ENCODE assay signal across 9 cellular contexts in the genomic region with DNA sequence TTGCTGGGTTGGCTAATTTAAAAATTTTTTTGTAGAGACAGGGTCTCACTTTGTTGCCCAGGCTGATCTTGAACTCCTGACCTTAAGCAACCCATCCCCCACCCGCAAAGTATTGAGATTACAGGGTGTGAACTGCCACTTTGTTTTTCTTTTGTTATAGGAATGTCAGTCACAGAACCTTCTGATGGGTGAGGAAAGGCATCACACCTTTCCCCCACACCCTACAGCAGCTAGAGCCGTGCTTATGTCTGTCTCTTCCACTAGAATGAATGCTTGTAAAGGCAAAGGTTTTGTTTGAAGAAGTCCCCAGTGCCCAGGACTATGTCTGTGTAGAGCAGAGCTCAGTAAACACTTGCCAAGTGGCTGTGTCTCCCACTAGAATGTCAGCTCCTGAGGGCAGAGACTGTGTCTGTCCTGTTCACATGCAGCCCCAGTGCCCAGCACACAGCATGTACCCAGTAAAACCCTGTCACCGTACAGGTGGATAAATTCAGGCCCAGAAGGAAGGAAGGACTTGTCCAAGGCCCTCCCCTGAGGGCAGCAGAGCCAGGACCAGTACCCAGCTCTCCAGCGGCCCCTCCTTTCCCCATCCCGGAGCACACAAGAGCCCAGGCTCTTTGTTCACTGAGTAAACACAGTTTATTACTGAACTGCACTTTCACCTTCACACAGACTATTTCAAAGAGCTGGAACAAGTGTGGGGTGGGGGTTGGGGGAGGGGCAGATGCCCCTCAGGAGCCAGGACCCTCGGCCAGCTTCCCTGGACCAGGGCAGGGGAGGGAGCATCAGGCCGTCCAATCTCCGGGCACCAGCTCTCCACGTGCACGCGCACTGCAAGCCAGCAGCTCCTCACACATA. TPM values are rescaled to one million over a fixed set of nuclear protein-coding genes. Genes with fewer than 3 reads are reported as not detected.
DNase-seq lines count a peak whose midpoint lies in the region; ATAC-seq, FAIRE-seq and TF ChIP-seq lines count a peak whose summit lies in the region.
"Had no signal": no experiment of that assay in that cellular context is flagged by ENCODE, and none has a peak within 500 bp of the region (broad histone marks: within the 10 kb centered on the region; RNA-seq: fewer than 3 reads in every experiment).

No MANE protein-coding gene starts in this region.

- TF ChIP-seq CTCF in endothelial cell of umbilical vein (IDR thresholded peaks at IDR 0.05; ENCODE audit: extremely low read depth in 1 of 2, insufficient read depth in 1 of 2, low read depth in 1 of 2, low read length in 2 of 2) (no peak), psoas muscle (IDR thresholded peaks at IDR 0.05) (no peak)

- no peaks in the 10 kb centered on the region for H4K20me1 ChIP-seq in endothelial cell of umbilical vein (replicated peaks; ENCODE audit: control insufficient read depth, extremely low read depth, insufficient read depth, low read length)

- TF ChIP-seq POLR2A in endothelial cell of umbilical vein (IDR thresholded peaks at IDR 0.05; ENCODE audit: low read depth, low read length): no peak

- POLR2A ChIA-PET in endothelial cell of umbilical vein (lab: Charles Lee): interaction anchor here (0.5 to 0.8 kb wide), 4 partner anchors 9 to 55 kb away, joined by 3 read pairs; no protein-coding TSS in a partner anchor

- no peak overlapping the region for H3K4me3 ChIP-seq in endothelial cell of umbilical vein (replicated peaks in 1 of 3; ENCODE audit: insufficient read depth in 1 of 3, low read depth in 1 of 3, low read length in 3 of 3)
- no peak overlapping the region for H3K4me3 ChIP-seq in psoas muscle

- DNase-seq in G401 (ENCODE audit: low spot score) (peak; percentile 74), NCI-H510A (lab: John Stamatoyannopoulos, UW) (peak; percentile 71), endothelial cell of umbilical vein (ENCODE audit: low read depth, low spot score) (no peak), psoas muscle (no peak), ecto neural progenitor cell (ENCODE audit: low spot score) (no peak)

- intact Hi-C loops in endothelial cell of umbilical vein (cut with micrococcal nuclease) (no loop called here), psoas muscle (cut with DNase I) (loop anchor here in 1 of 2 donors (10.0 kb wide), 1 partner anchor 161 kb away; no protein-coding TSS in a partner anchor)

- BruUV-seq in endothelial cell of umbilical vein (replicated peaks; lab: Mats Ljungman, UMichigan): no TSS peak

- in situ Hi-C loops in G401 (cut with HindIII; ENCODE audit: low sequenced_read_pairs): no loop called here

- dilution Hi-C loops in endothelial cell of umbilical vein (cut with MboI; ENCODE audit: extremely low pct_ligation_motif_present, low sequenced_read_pairs): no loop called here

- peaks cover 17% of the 10 kb centered on the region for H3K79me2 ChIP-seq in endothelial cell of umbilical vein (ENCODE audit: control insufficient read depth, insufficient read depth, low read length)

- H3K36me3 ChIP-seq in endothelial cell of umbilical vein (ENCODE audit: control insufficient read depth in 2 of 2, extremely low read depth in 1 of 2, insufficient read depth in 2 of 2, low read length in 2 of 2) (peaks cover 4 to 22% of the 10 kb centered on the region in 2 experiments), psoas muscle (ENCODE audit: insufficient read depth in 1 of 2, low read depth in 1 of 2) (peaks cover 7 to 29% of the 10 kb centered on the region in 2 donors)

- H3K27ac ChIP-seq in endothelial cell of umbilical vein (ENCODE audit: insufficient read depth, low read depth, low read length): no peak overlapping the region
- peak overlapping the region; percentile 56 for H3K27ac ChIP-seq in psoas muscle

- H3K4me1 ChIP-seq in endothelial cell of umbilical vein (ENCODE audit: control insufficient read depth, extremely low read depth, insufficient read depth, low read length): peaks cover 8% of the 10 kb centered on the region
- peaks cover 33% of the 10 kb centered on the region for H3K4me1 ChIP-seq in psoas muscle

- no peaks in the 10 kb centered on the region for H3K9me1 ChIP-seq in endothelial cell of umbilical vein (replicated peaks; ENCODE audit: control insufficient read depth, extremely low read depth, insufficient read depth, low read length)

- 58 to 66% (median 61%) methylated on average over 11 of the region's 11 CpGs for WGBS in psoas muscle, 3 donors

- no peaks in the 10 kb centered on the region for H3K27me3 ChIP-seq in endothelial cell of umbilical vein (ENCODE audit: control insufficient read depth in 2 of 2, insufficient read depth in 2 of 2, low read length in 2 of 2)
- no peaks in the 10 kb centered on the region for H3K27me3 ChIP-seq in psoas muscle (ENCODE audit: insufficient read depth in 3 of 3, low read length in 2 of 3)

- H3K9me3 ChIP-seq in endothelial cell of umbilical vein (replicated peaks; ENCODE audit: control insufficient read depth, insufficient read depth, low read length) (no peaks in the 10 kb centered on the region), psoas muscle (no peaks in the 10 kb centered on the region)

- no peak overlapping the region for H2AFZ ChIP-seq in endothelial cell of umbilical vein (ENCODE audit: low read depth, low read length)

- CTCF ChIA-PET in endothelial cell of umbilical vein (lab: Charles Lee): interaction anchor here (1.0 to 10.4 kb wide), 8 partner anchors 11 to 75 kb away, joined by 3 to 658 read pairs (median 4); a partner anchor contains a TSS

- ATAC-seq in psoas muscle (no peak), GM18517 (IDR thresholded peaks at IDR 0.05; ENCODE audit: unreplicated experiment) (no peak), GM18519 (IDR thresholded peaks at IDR 0.05; ENCODE audit: low FRiP score, unreplicated experiment) (no peak), GM19463 (IDR thresholded peaks at IDR 0.05; ENCODE audit: unreplicated experiment) (no peak)

- H3K9ac ChIP-seq in endothelial cell of umbilical vein (replicated peaks; ENCODE audit: extremely low read depth, insufficient read depth, low read length): no peak overlapping the region

- FAIRE-seq in endothelial cell of umbilical vein (lab: Jason Lieb, UNC): no peak

- no peak overlapping the region for H3K4me2 ChIP-seq in endothelial cell of umbilical vein (ENCODE audit: insufficient read depth, low read length)

TF ChIP-seq in endothelial cell of umbilical vein, 7 proteins besides CTCF, POLR2A, EP300 and RAD21:
- TF ChIP-seq JUN (IDR thresholded peaks at IDR 0.05; ENCODE audit: borderline replicate concordance, insufficient read depth, insufficient read length, low read depth) (no peak), MYC (IDR thresholded peaks at IDR 0.05; ENCODE audit: low read depth, low read length) (no peak), POLR2AphosphoS5 (IDR thresholded peaks at IDR 0.05; ENCODE audit: insufficient read depth, low read depth, low read length) (peak; percentile 23)
- TF ChIP-seq, protein P1, sequence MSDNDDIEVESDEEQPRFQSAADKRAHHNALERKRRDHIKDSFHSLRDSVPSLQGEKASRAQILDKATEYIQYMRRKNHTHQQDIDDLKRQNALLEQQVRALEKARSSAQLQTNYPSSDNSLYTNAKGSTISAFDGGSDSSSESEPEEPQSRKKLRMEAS (IDR thresholded peaks at IDR 0.05; ENCODE audit: insufficient read depth, insufficient read length): no peak

RNA-seq across cellular contexts. Expression of a gene that starts 26.4 kb away (rescaled TPM):
- not detected in 2 replicates for total RNA-seq in G401 (2014; rRNA removed; shearing (Covaris generic))
- total RNA-seq in endothelial cell of umbilical vein (not detected in 2 replicates), psoas muscle (1 to 10 TPM; 3.5 to 8.1 (median 5.0) TPM)
- polyA plus RNA-seq in endothelial cell of umbilical vein (not detected in 2 replicates), psoas muscle (10 to 100 TPM in 2 of 3 donors, 1 to 10 TPM in 1; 7.0 to 13.2 (median 11.9) TPM)
- not detected in 2 replicates for polyA plus RNA-seq in endothelial cell of umbilical vein (2011; cell fraction: cytosol; rRNA removed)
- polyA plus RNA-seq in endothelial cell of umbilical vein (2011; cell fraction: nucleus; rRNA removed): not detected in 2 replicates
- not detected in 2 replicates for polyA plus RNA-seq in endothelial cell of umbilical vein (2012)
- not detected in 2 replicates for polyA minus RNA-seq in endothelial cell of umbilical vein
- polyA minus RNA-seq in endothelial cell of umbilical vein (2011; cell fraction: cytosol; rRNA and poly(A)+ RNA removed): not detected
- polyA minus RNA-seq in endothelial cell of umbilical vein (2011; cell fraction: nucleus; rRNA and poly(A)+ RNA removed): not detected in 2 replicates
- total RNA-seq: T-helper 1 cell treated with Interleukin-12 subunit alpha and Interleukin-12 subunit beta and Interleukin-4 antibody, amounts not matched to agents 30 ng/mL and 1 ng/mL, for 36 hours had no signal

RNA-seq across cellular contexts. Expression of a gene that starts 58.6 kb away (rescaled TPM):
- 104 and 109 TPM in 2 replicates for total RNA-seq in G401 (2014; rRNA removed; shearing (Covaris generic))
- total RNA-seq in endothelial cell of umbilical vein: 101 and 105 TPM in 2 replicates
- polyA plus RNA-seq in endothelial cell of umbilical vein: 78.0 and 81.3 TPM in 2 replicates
- 78.4 and 83.9 TPM in 2 replicates for polyA plus RNA-seq in endothelial cell of umbilical vein (2011; cell fraction: cytosol; rRNA removed)
- polyA plus RNA-seq in endothelial cell of umbilical vein (2011; cell fraction: nucleus; rRNA removed): 42.9 and 43.5 TPM in 2 replicates
- 74.2 and 97.0 TPM in 2 replicates for polyA plus RNA-seq in endothelial cell of umbilical vein (2012)
- polyA minus RNA-seq in endothelial cell of umbilical vein: 72.0 and 73.5 TPM in 2 replicates
- 22.6 TPM for polyA minus RNA-seq in endothelial cell of umbilical vein (2011; cell fraction: cytosol; rRNA and poly(A)+ RNA removed)
- polyA minus RNA-seq in endothelial cell of umbilical vein (2011; cell fraction: nucleus; rRNA and poly(A)+ RNA removed): 27.9 and 30.0 TPM in 2 replicates
- 10 to 100 TPM; 34.5 to 95.1 (median 76.3) TPM for total RNA-seq in psoas muscle
- polyA plus RNA-seq in psoas muscle: 100 to 1,000 TPM in 1 of 3 donors, 10 to 100 TPM in 2; 42.3 to 204 (median 48.2) TPM

RNA-seq across cellular contexts. Expression of a gene that starts 59.0 kb away (rescaled TPM):
- total RNA-seq in G401 (2014; rRNA removed; shearing (Covaris generic)): 1,330 and 1,439 TPM in 2 replicates
- total RNA-seq in endothelial cell of umbilical vein (64.4 and 78.9 TPM in 2 replicates), psoas muscle (100 to 1,000 TPM in 2 of 4 donors, 10 to 100 TPM in 2; 25.1 to 129 (median 102) TPM)
- polyA plus RNA-seq in endothelial cell of umbilical vein (152 and 182 TPM in 2 replicates), psoas muscle (100 to 1,000 TPM in 1 of 3 donors, 10 to 100 TPM in 2; 45.1 to 574 (median 45.2) TPM)
- 78.6 and 160 TPM in 2 replicates for polyA plus RNA-seq in endothelial cell of umbilical vein (2011; cell fraction: cytosol; rRNA removed)
- 317 and 470 TPM in 2 replicates for polyA plus RNA-seq in endothelial cell of umbilical vein (2011; cell fraction: nucleus; rRNA removed)
- polyA plus RNA-seq in endothelial cell of umbilical vein (2012): 67.3 and 67.6 TPM in 2 replicates
- polyA minus RNA-seq in endothelial cell of umbilical vein: 41.5 and 55.2 TPM in 2 replicates
- 500 TPM for polyA minus RNA-seq in endothelial cell of umbilical vein (2011; cell fraction: cytosol; rRNA and poly(A)+ RNA removed)
- polyA minus RNA-seq in endothelial cell of umbilical vein (2011; cell fraction: nucleus; rRNA and poly(A)+ RNA removed): 83.0 and 266 TPM in 2 replicates

Comparison
In these comparisons a context has a peak if more than half of its experiments do, and no peak if none do; other contexts are left out.
1. DNase-seq: peak in G401 (single experiment) and NCI-H510A (single experiment); none in endothelial cell of umbilical vein (single experiment), psoas muscle (0 of 2) and ecto neural progenitor cell (single experiment).
2. RNA of a gene that starts 59.0 kb away (total RNA-seq): 1,330 to 1,439 TPM in G401; 25.1 to 129 TPM in psoas muscle and 64.4 to 78.9 TPM in endothelial cell of umbilical vein; every median in the first group is over 10 times any median in the second.